In genomic region chr14:63840981-63841380, GRCh38 we compare ENCODE assay signal across 9 cellular contexts. TPM values are rescaled to one million over a fixed set of nuclear protein-coding genes. Genes with fewer than 3 reads are reported as not detected.
DNase-seq lines count a peak whose midpoint lies in the region; ATAC-seq and TF ChIP-seq lines count a peak whose summit lies in the region.
"Had no signal": no experiment of that assay in that cellular context is flagged by ENCODE, and none has a peak within 500 bp of the region (broad histone marks: within the 10 kb centered on the region; RNA-seq: fewer than 3 reads in every experiment).

No MANE protein-coding gene starts in this region.

- no peak for TF ChIP-seq POLR2A in gastroesophageal sphincter (IDR thresholded peaks at IDR 0.05)

- H3K4me1 ChIP-seq in gastroesophageal sphincter = no peaks in the 10 kb centered on the region

- no peak for TF ChIP-seq EP300 in gastroesophageal sphincter (IDR thresholded peaks at IDR 0.05)

- H3K4me3 ChIP-seq in choroid plexus epithelial cell (ENCODE audit: low read depth, low read length) (no peak overlapping the region), gastroesophageal sphincter (no peak overlapping the region)
- H3K4me3 ChIP-seq: GM12878 had no signal

- 0 to 30% methylated on average over 1 of the region's 1 CpG for WGBS in gastroesophageal sphincter (ENCODE audit: low coverage in 1 of 2), 2 donors

- DNase-seq in EL (peak; percentile 21), choroid plexus epithelial cell (ENCODE audit: low read depth) (peak; percentile 3), GOT3 (lab: John Stamatoyannopoulos, UW) (no peak), NOMO-1 (lab: John Stamatoyannopoulos, UW; ENCODE audit: unreplicated experiment in 2 of 2) (no peak)
- peak in 3 of 4 experiments; percentile 19 to 51 (median 32) for DNase-seq in activated CD4-positive, CD25-positive, alpha-beta regulatory T cell (lab: John Stamatoyannopoulos, UW)
- peak; percentile 28 for DNase-seq in stimulated activated CD4-positive, alpha-beta T cell treated with anti-CD3 and anti-CD28 coated beads, Interleukin-1b, Interleukin-23, amount 100 ng/mL, for 48 hours

- H3K36me3 ChIP-seq in gastroesophageal sphincter = no peaks in the 10 kb centered on the region

- H3K9me3 ChIP-seq in gastroesophageal sphincter = peaks cover 0 to 23% (median 0%) of the 10 kb centered on the region in 3 donors

- no peaks in the 10 kb centered on the region for H3K27me3 ChIP-seq in gastroesophageal sphincter

- ATAC-seq in gastroesophageal sphincter (no peak), GM21381 (IDR thresholded peaks at IDR 0.05; ENCODE audit: unreplicated experiment) (no peak)
- ATAC-seq: GM12878 had no signal

- H3K27ac ChIP-seq in gastroesophageal sphincter = no peak overlapping the region

- no peak for TF ChIP-seq CTCF in choroid plexus epithelial cell (conservative IDR thresholded peaks at IDR 0.05; ENCODE audit: low read depth, low read length)
- no peak for TF ChIP-seq CTCF in gastroesophageal sphincter (IDR thresholded peaks at IDR 0.05)

RNA-seq across cellular contexts. Expression of gene SYNE2, which starts 11.8 kb away (rescaled TPM):
- 100 to 1,000 TPM in 3 of 4 donors, 10 to 100 TPM in 1; 65.8 to 174 (median 126) TPM for total RNA-seq in gastroesophageal sphincter

Comparison
In these comparisons a context has a peak if more than half of its experiments do, and no peak if none do; other contexts are left out.
1. DNase-seq: peak in EL (single experiment), activated CD4-positive, CD25-positive, alpha-beta regulatory T cell (3 of 4), choroid plexus epithelial cell (single experiment) and stimulated activated CD4-positive, alpha-beta T cell treated with anti-CD3 and anti-CD28 coated beads, Interleukin-1b, Interleukin-23, amount 100 ng/mL, for 48 hours (single experiment); none in GOT3 (single experiment) and NOMO-1 (0 of 2).